In genomic region chr10:117439243-117439912, GRCh38 we compare ENCODE assay signal across 14 cellular contexts.
DNase-seq lines count a peak whose midpoint lies in the region; ATAC-seq and TF ChIP-seq lines count a peak whose summit lies in the region.
"Had no signal": no experiment of that assay in that cellular context is flagged by ENCODE, and none has a peak within 500 bp of the region (broad histone marks: within the 10 kb centered on the region; RNA-seq: fewer than 3 reads in every experiment).

No MANE protein-coding gene starts in this region.

- H2BK5ac ChIP-seq in IMR-90 (ENCODE audit: low read depth, low read length, poor library complexity, severe bottlenecking) = no peak overlapping the region

- H3K4me3 ChIP-seq in IMR-90 (ENCODE audit: insufficient read depth, low read depth, low read length) (no peak overlapping the region), mammary epithelial cell (replicated peaks in 1 of 3; ENCODE audit: insufficient read depth in 1 of 3, low read depth in 2 of 3, low read length in 3 of 3) (no peak overlapping the region), transverse colon (no peak overlapping the region), spleen (no peak overlapping the region)
- H3K4me3 ChIP-seq: K562, neural progenitor cell had no signal

- CTCF ChIA-PET in IMR-90 (lab: Yijun Ruan, JAX) (no interaction called here), mammary epithelial cell (lab: Charles Lee; ENCODE audit: low non-redundant PET) (interaction anchor here (0.5 kb wide), 1 partner anchor 1129 kb away, joined by 14 read pairs; no protein-coding TSS in a partner anchor)

- H3K4me1 ChIP-seq in IMR-90 (ENCODE audit: control insufficient read depth, insufficient read depth, low read length) (no peaks in the 10 kb centered on the region), mammary epithelial cell (ENCODE audit: insufficient read depth, low read length) (peaks cover 51% of the 10 kb centered on the region), transverse colon (peaks cover 0 to 5% (median 0%) of the 10 kb centered on the region in 4 donors), spleen (peaks cover 0 to 26% (median 13%) of the 10 kb centered on the region in 6 donors)
- H3K4me1 ChIP-seq: neural progenitor cell had no signal

- no peaks in the 10 kb centered on the region for H3K79me2 ChIP-seq in mammary epithelial cell (ENCODE audit: insufficient read depth, low read length)

- dilution Hi-C loops in IMR-90 (cut with HindIII; ENCODE audit: low sequenced_read_pairs, unreplicated experiment) (no loop called here), mammary epithelial cell (cut with HindIII; ENCODE audit: low sequenced_read_pairs) (loop anchor here (5.0 kb wide), 1 partner anchor 72 kb away; no protein-coding TSS in a partner anchor)

- TF ChIP-seq RAD21 in IMR-90 (IDR thresholded peaks at IDR 0.05; ENCODE audit: low read length) = no peak

- H3K27me3 ChIP-seq in IMR-90 (ENCODE audit: control insufficient read depth, insufficient read depth, low read length) (no peaks in the 10 kb centered on the region), mammary epithelial cell (ENCODE audit: insufficient read depth, low read length) (no peaks in the 10 kb centered on the region), transverse colon (no peaks in the 10 kb centered on the region), spleen (replicated peaks in 1 of 7) (peaks cover 0 to 52% (median 0%) of the 10 kb centered on the region in 7 donors)
- H3K27me3 ChIP-seq: neural progenitor cell had no signal

- H2BK120ac ChIP-seq in IMR-90 (ENCODE audit: low read depth, low read length) = no peak overlapping the region

- WGBS in IMR-90 (ENCODE audit: extremely low coverage in 2 of 2, insufficient read length in 1 of 2), 2 experiments = no CpG with 5 or more reads among the region's 4 CpGs
- WGBS in mammary epithelial cell (ENCODE audit: low coverage, missing lambda C conversion rate) = 35% methylated on average over 4 of the region's 4 CpGs
- whole genome bisulfite sequencing in transverse colon (ENCODE audit: low coverage in 1 of 2), 2 donors = 33 to 36% methylated on average over 2 to 4 of the region's 4 CpGs
- WGBS in spleen, 5 donors = 27 to 67% (median 38%) methylated on average over 4 of the region's 4 CpGs

- BruUV-seq in IMR-90 (replicated peaks; lab: Mats Ljungman, UMichigan) = no TSS peak
- BruUV-seq in mammary epithelial cell (replicated peaks; lab: Mats Ljungman, UMichigan) = no TSS peak

- no peak overlapping the region for H2AK5ac ChIP-seq in IMR-90 (ENCODE audit: low read depth, low read length)

- no peaks in the 10 kb centered on the region for H3K9me1 ChIP-seq in IMR-90 (ENCODE audit: insufficient read depth, low read length)

- H3K9me3 ChIP-seq in IMR-90 (ENCODE audit: control insufficient read depth, insufficient read depth, low read length) (no peaks in the 10 kb centered on the region), mammary epithelial cell (replicated peaks; ENCODE audit: insufficient read depth, low read length) (peaks cover 5% of the 10 kb centered on the region), transverse colon (no peaks in the 10 kb centered on the region), spleen (no peaks in the 10 kb centered on the region)

- no peak overlapping the region for H4K8ac ChIP-seq in IMR-90 (ENCODE audit: low read depth in 2 of 2, low read length in 2 of 2)

- H3K36me3 ChIP-seq in IMR-90 (ENCODE audit: control insufficient read depth, insufficient read depth, low read length) = no peaks in the 10 kb centered on the region
- H3K36me3 ChIP-seq in mammary epithelial cell (ENCODE audit: insufficient read depth, low read length) = no peaks in the 10 kb centered on the region
- no peaks in the 10 kb centered on the region for H3K36me3 ChIP-seq in transverse colon
- H3K36me3 ChIP-seq in spleen = no peaks in the 10 kb centered on the region
- H3K36me3 ChIP-seq: neural progenitor cell had no signal

- TF ChIP-seq POLR2A in IMR-90 (IDR thresholded peaks at IDR 0.05; ENCODE audit: low read depth, low read length) (no peak), transverse colon (IDR thresholded peaks at IDR 0.05) (no peak), spleen (IDR thresholded peaks at IDR 0.05) (no peak)

- no peak overlapping the region for H2BK15ac ChIP-seq in IMR-90 (ENCODE audit: low read depth, low read length)

- H3K56ac ChIP-seq in IMR-90 (ENCODE audit: extremely low read depth, insufficient read depth, low read length) = no peak overlapping the region

- no peak for TF ChIP-seq EP300 in transverse colon (IDR thresholded peaks at IDR 0.05; ENCODE audit: low read depth)

- in situ Hi-C loops in IMR-90 (cut with MboI; ENCODE audit: low sequenced_read_pairs) (no loop called here), mammary epithelial cell (cut with MboI; ENCODE audit: low sequenced_read_pairs in 2 of 2) (no loop called here), transverse colon (cut with MboI; ENCODE audit: low pct_ligation_motif_present in 1 of 4, low pct_unique_long_range_greater_than_20kb in 1 of 4, low sequenced_read_pairs in 3 of 4) (loop anchor here in 2 of 4 donors (25.0 kb wide), 1 partner anchor 227 kb away; no protein-coding TSS in a partner anchor)

- no peak overlapping the region for H3K14ac ChIP-seq in IMR-90 (replicated peaks; ENCODE audit: low read depth, low read length)

- no peak overlapping the region for H3K23ac ChIP-seq in IMR-90 (ENCODE audit: low read depth, low read length)

- POLR2A ChIA-PET in IMR-90 (lab: Charles Lee; ENCODE audit: unreplicated experiment) = no interaction called here

- no peak for TF ChIP-seq CTCF in IMR-90 (conservative IDR thresholded peaks at IDR 0.05; ENCODE audit: low read depth, low read length)
- TF ChIP-seq CTCF in mammary epithelial cell (conservative IDR thresholded peaks at IDR 0.05 in 1 of 2, IDR thresholded peaks at IDR 0.05 in 1 of 2; ENCODE audit: extremely low read depth in 1 of 2, insufficient read depth in 1 of 2, low read depth in 1 of 2, low read length in 2 of 2) = no peak
- no peak for TF ChIP-seq CTCF in transverse colon (IDR thresholded peaks at IDR 0.05)
- TF ChIP-seq CTCF in spleen (IDR thresholded peaks at IDR 0.05 in 8 of 11, conservative IDR thresholded peaks at IDR 0.05 in 3 of 11) = no peak

- intact Hi-C loops in IMR-90 (cut with micrococcal nuclease) (no loop called here), mammary epithelial cell (cut with micrococcal nuclease) (loop anchor here (2.0 to 10.0 kb wide), 3 partner anchors 65 to 1125 kb away; partner anchors contain the start of gene PDZD8), transverse colon (cut with DNase I; ENCODE audit: low total_unique reads) (no loop called here), spleen (cut with DNase I; ENCODE audit: low total_unique reads) (no loop called here)

- no peak overlapping the region for H2BK20ac ChIP-seq in IMR-90 (ENCODE audit: low read depth, low read length)

- no peak overlapping the region for H3K18ac ChIP-seq in IMR-90 (ENCODE audit: low read depth, low read length)

- H3K9ac ChIP-seq in IMR-90 (ENCODE audit: low read depth, low read length) = no peak overlapping the region
- peak overlapping the region; percentile 7 for H3K9ac ChIP-seq in mammary epithelial cell (ENCODE audit: insufficient read depth, low read length)
- H3K9ac ChIP-seq: neural progenitor cell had no signal

- H3K79me1 ChIP-seq in IMR-90 (ENCODE audit: low read depth in 1 of 2, low read length in 2 of 2) = no peaks in the 10 kb centered on the region

- no peak overlapping the region for H2AK9ac ChIP-seq in IMR-90 (replicated peaks; ENCODE audit: low read depth, low read length, poor library complexity)

- H4K5ac ChIP-seq in IMR-90 (ENCODE audit: low read depth, low read length) = no peak overlapping the region

- DNase-seq in IMR-90 = peak; percentile 13
- peak; percentile 98 for DNase-seq in mammary epithelial cell
- peak; percentile 42 for DNase-seq in inferior parietal cortex (ENCODE audit: extremely low spot score)
- peak; percentile 27 for DNase-seq in transverse colon
- no peak for DNase-seq in spleen
- DNase-seq in ureter (ENCODE audit: low spot score) = no peak
- DNase-seq: activated CD4-positive, alpha-beta T cell treated with anti-CD3 and anti-CD28 coated beads for 48 hours; activated naive CD4-positive, alpha-beta T cell treated with anti-CD3 and anti-CD28 coated beads, Interleukin-2, amount 10 ng/mL, durations not matched to agents 7 days and 5 days; GDM1; NCI-H524; stimulated activated CD4-positive, alpha-beta T cell treated with anti-CD3 and anti-CD28 coated beads, Interleukin-2, amount 100 ng/mL, for 48 hours had no signal

- H4K20me1 ChIP-seq in IMR-90 (ENCODE audit: insufficient read depth, low read length) (no peaks in the 10 kb centered on the region), mammary epithelial cell (ENCODE audit: insufficient read depth, low read length) (no peaks in the 10 kb centered on the region)

- H3K4me2 ChIP-seq in IMR-90 (ENCODE audit: low read depth, low read length) = no peak overlapping the region
- H3K4me2 ChIP-seq in mammary epithelial cell (ENCODE audit: insufficient read depth, low read depth, low read length) = peak overlapping the region; percentile 4
- H3K4me2 ChIP-seq: neural progenitor cell had no signal

- H4K91ac ChIP-seq in IMR-90 (ENCODE audit: insufficient read depth, low read depth, low read length) = no peak overlapping the region

- H3K27ac ChIP-seq in IMR-90 (ENCODE audit: insufficient read depth, low read length) (no peak overlapping the region), mammary epithelial cell (ENCODE audit: insufficient read depth, low read depth, low read length) (peak overlapping the region; percentile 82), transverse colon (no peak overlapping the region), spleen (no peak overlapping the region)
- H3K27ac ChIP-seq: neural progenitor cell had no signal

- H2AFZ ChIP-seq in IMR-90 (replicated peaks; ENCODE audit: low read length, poor library complexity) (no peak overlapping the region), mammary epithelial cell (ENCODE audit: low read depth, low read length) (peak overlapping the region; percentile 38)
- H2AFZ ChIP-seq: neural progenitor cell had no signal

- H3K4ac ChIP-seq in IMR-90 (ENCODE audit: low read depth, low read length) = no peak overlapping the region

- no peak for ATAC-seq in IMR-90 (ENCODE audit: low read depth)
- no peak for ATAC-seq in HG02763 (IDR thresholded peaks at IDR 0.05; ENCODE audit: unreplicated experiment)
- ATAC-seq: K562 had no signal

TF ChIP-seq in IMR-90, 13 proteins besides CTCF, POLR2A, EP300 and RAD21 (continues in another document):
- no peak for TF ChIP-seq CEBPB (IDR thresholded peaks at IDR 0.05; ENCODE audit: low read depth, low read length)
- no peak for TF ChIP-seq MAZ (IDR thresholded peaks at IDR 0.05; ENCODE audit: borderline replicate concordance, low read depth, low read length)
- TF ChIP-seq CHD1 (IDR thresholded peaks at IDR 0.05; ENCODE audit: low read depth, low read length) = no peak
- TF ChIP-seq BHLHE40 (IDR thresholded peaks at IDR 0.05; ENCODE audit: low read depth, low read length) = no peak
- no peak for TF ChIP-seq RFX5 (IDR thresholded peaks at IDR 0.05; ENCODE audit: low read depth, low read length)
- TF ChIP-seq FOS (IDR thresholded peaks at IDR 0.05; ENCODE audit: low read depth, low read length) = no peak

Comparison
In these comparisons a context has a peak if more than half of its experiments do, and no peak if none do; other contexts are left out.
1. DNase-seq: peak in IMR-90 (single experiment), mammary epithelial cell (single experiment), inferior parietal cortex (single experiment) and transverse colon (single experiment); none in spleen (single experiment) and ureter (single experiment).